In genomic region chr12:116595672-116596071, GRCh38 we compare ENCODE assay signal across 26 cellular contexts. TPM values are rescaled to one million over a fixed set of nuclear protein-coding genes. Genes with fewer than 3 reads are reported as not detected.
"Had no signal": no experiment of that assay in that cellular context is flagged by ENCODE, and none has a peak within 500 bp of the region (broad histone marks: within the 10 kb centered on the region; RNA-seq: fewer than 3 reads in every experiment).

No MANE protein-coding gene starts in this region.

- H3K4me3 Mint-ChIP-seq: activated naive CD8-positive, alpha-beta T cell; mesothelial cell of epicardium had no signal

- H3K27ac Mint-ChIP-seq: activated naive CD8-positive, alpha-beta T cell; mesothelial cell of epicardium had no signal

- H3K27ac ChIP-seq: ascending aorta, cardiac muscle cell, colonic mucosa, right lobe of liver, upper lobe of left lung, vagina had no signal

- H3K4me2 ChIP-seq: SK-N-SH had no signal

- H3K27me3 Mint-ChIP-seq: activated naive CD8-positive, alpha-beta T cell; naive thymus-derived CD8-positive, alpha-beta T cell had no signal

- H3K27me3 ChIP-seq: ascending aorta, cardiac muscle cell, colonic mucosa, right lobe of liver, stomach, thyroid gland, upper lobe of left lung, vagina had no signal

- H3K36me3 ChIP-seq: ascending aorta, cardiac muscle cell, colonic mucosa, right lobe of liver, stomach, thyroid gland, upper lobe of left lung, vagina had no signal

- H3K9me3 ChIP-seq: ascending aorta, colonic mucosa, right lobe of liver, SK-N-SH, stomach, thyroid gland, upper lobe of left lung, vagina had no signal

- DNase-seq: activated CD4-positive, alpha-beta T cell treated with anti-CD3 and anti-CD28 coated beads, Interleukin-2, amount 50 U/mL, for 1 hour; activated CD4-positive, CD25-positive, alpha-beta regulatory T cell treated with anti-CD3 and anti-CD28 coated beads, Interleukin-2, amount 50 U/mL, for 72 hours; activated effector memory CD4-positive, alpha-beta T cell treated with Interleukin-2 at 50 U/mL for 16 hours; activated naive CD4-positive, alpha-beta T cell treated with Interleukin-2 at 50 U/mL for 16 hours; cerebellar nuclear complex; colonic mucosa; effector CD8-positive, alpha-beta T cell; islet precursor cell; left ventricle myocardium superior; mammary epithelial cell; naive thymus-derived CD8-positive, alpha-beta T cell; right lobe of liver; SK-N-SH; stimulated activated CD4-positive, alpha-beta T cell treated with anti-CD3 and anti-CD28 coated beads, Interleukin-4, amount 100 ng/mL, for 1 hour; stomach; T-helper 9 cell; upper lobe of left lung had no signal

- ATAC-seq: naive thymus-derived CD8-positive, alpha-beta T cell had no signal

- H3K9me3 Mint-ChIP-seq: brain; mesothelial cell of epicardium; naive thymus-derived CD8-positive, alpha-beta T cell had no signal

- H3K9ac ChIP-seq: SK-N-SH had no signal

- H3K4me3 ChIP-seq: ascending aorta, cardiac muscle cell, colonic mucosa, right lobe of liver, stomach, thyroid gland, upper lobe of left lung, vagina had no signal

- H3K36me3 Mint-ChIP-seq: activated naive CD8-positive, alpha-beta T cell; brain; mesothelial cell of epicardium; naive thymus-derived CD8-positive, alpha-beta T cell had no signal

RNA-seq across cellular contexts. Expression of gene MAP1LC3B2, which starts 36.5 kb away (rescaled TPM):
- total RNA-seq: ascending aorta, epithelial cell of proximal tubule, skeletal muscle tissue, vagina had no signal
